In genomic region chr4:10112658-10113284, GRCh38 we compare ENCODE assay signal across 15 cellular contexts. TPM values are rescaled to one million over a fixed set of nuclear protein-coding genes. Genes with fewer than 3 reads are reported as not detected.
DNase-seq lines count a peak whose midpoint lies in the region; ATAC-seq and TF ChIP-seq lines count a peak whose summit lies in the region.
"Had no signal": no experiment of that assay in that cellular context is flagged by ENCODE, and none has a peak within 500 bp of the region (broad histone marks: within the 10 kb centered on the region; RNA-seq: fewer than 3 reads in every experiment).

No MANE protein-coding gene starts in this region.

- H2BK12ac ChIP-seq in neuronal stem cell (ENCODE audit: low read length): no peak overlapping the region

- H3K4ac ChIP-seq in neuronal stem cell (ENCODE audit: low read length): no peak overlapping the region

- no peaks in the 10 kb centered on the region for H3K9me3 ChIP-seq in DND-41 (ENCODE audit: insufficient read depth, low read length, severe bottlenecking)
- no peaks in the 10 kb centered on the region for H3K9me3 ChIP-seq in esophagus muscularis mucosa
- H3K9me3 ChIP-seq in psoas muscle: no peaks in the 10 kb centered on the region
- H3K9me3 ChIP-seq in neuronal stem cell (replicated peaks in 1 of 2; ENCODE audit: control insufficient read depth in 2 of 2, insufficient read depth in 1 of 2, low read depth in 1 of 2, low read length in 2 of 2): no peaks in the 10 kb centered on the region

- H3K79me1 ChIP-seq in neuronal stem cell (ENCODE audit: low read depth, low read length): peaks cover 8% of the 10 kb centered on the region

- no peak overlapping the region for H3K27ac ChIP-seq in DND-41 (ENCODE audit: low read length)
- peak overlapping the region; percentile 34 for H3K27ac ChIP-seq in RWPE1
- peak overlapping the region; percentile 93 to 98 (median 94) for H3K27ac ChIP-seq in esophagus muscularis mucosa (replicated peaks in 1 of 4)
- peak overlapping the region; percentile 97 for H3K27ac ChIP-seq in psoas muscle
- no peak overlapping the region for H3K27ac ChIP-seq in neuronal stem cell (replicated peaks; ENCODE audit: low read length)

- peaks cover 83% of the 10 kb centered on the region for H3K4me1 ChIP-seq in DND-41 (ENCODE audit: insufficient read depth, low read length)
- peaks cover 82 to 88% (median 87%) of the 10 kb centered on the region in 4 donors for H3K4me1 ChIP-seq in esophagus muscularis mucosa
- H3K4me1 ChIP-seq in psoas muscle: peaks cover 75% of the 10 kb centered on the region
- peaks cover 8 to 10% of the 10 kb centered on the region in 2 donors for H3K4me1 ChIP-seq in neuronal stem cell (ENCODE audit: control insufficient read depth in 2 of 2, insufficient read depth in 1 of 2, low read depth in 1 of 2, low read length in 2 of 2)

- H3K23ac ChIP-seq in neuronal stem cell (ENCODE audit: low read depth, low read length, poor library complexity): no peak overlapping the region

- H4K20me1 ChIP-seq in DND-41 (ENCODE audit: insufficient read depth, low read length): peaks cover 83% of the 10 kb centered on the region

- ATAC-seq in DND-41 (ENCODE audit: insufficient read depth, low read depth) (no peak), psoas muscle (no peak)

- H3K4me2 ChIP-seq in DND-41 (ENCODE audit: insufficient read depth, low read length) (peak overlapping the region; percentile 82; the same call in 1 of the 2 replicates), neuronal stem cell (ENCODE audit: insufficient read depth, low read length, poor library complexity, severe bottlenecking) (no peak overlapping the region)

- POLR2A ChIA-PET in RWPE1 (lab: Yijun Ruan, JAX; ENCODE audit: low non-redundant PET): no interaction called here

- intact Hi-C loops in esophagus muscularis mucosa (cut with DNase I): no loop called here
- intact Hi-C loops in psoas muscle (cut with DNase I): no loop called here

- no peak overlapping the region for H2BK15ac ChIP-seq in neuronal stem cell (ENCODE audit: low read length)

- DNase-seq in DND-41: no peak
- DNase-seq in RWPE1 (ENCODE audit: low spot score): no peak
- no peak for DNase-seq in esophagus muscularis mucosa (ENCODE audit: extremely low spot score)
- DNase-seq in psoas muscle: no peak
- no peak for DNase-seq in GF-D8 (lab: John Stamatoyannopoulos, UW)
- DNase-seq in stimulated activated naive CD4-positive, alpha-beta T cell treated with Interleukin-2 at 50 U/mL for 16 hours (lab: John Stamatoyannopoulos, UW): no peak
- DNase-seq in neuronal stem cell (ENCODE audit: low spot score): no peak
- DNase-seq in DMS53 treated with DMSO at 0.1 percent for 48 hours (lab: John Stamatoyannopoulos, UW; ENCODE audit: unreplicated experiment): no peak
- DNase-seq: caudate nucleus, erythroblast, NCI-H187 treated with DMSO at 0.1 percent for 48 hours, NCI-H774, retina, SIG-M5 had no signal

- H3K36me3 ChIP-seq in DND-41 (ENCODE audit: insufficient read depth, low read length) (peaks cover 83% of the 10 kb centered on the region), esophagus muscularis mucosa (peaks cover 0 to 75% (median 64%) of the 10 kb centered on the region in 4 donors), psoas muscle (ENCODE audit: insufficient read depth in 1 of 2, low read depth in 1 of 2) (peaks cover 17 to 61% of the 10 kb centered on the region in 2 donors), neuronal stem cell (replicated peaks in 1 of 2; ENCODE audit: control insufficient read depth in 2 of 2, insufficient read depth in 2 of 2, low read length in 2 of 2) (peaks cover 56 to 81% of the 10 kb centered on the region in 2 donors)

- no peak overlapping the region for H2BK120ac ChIP-seq in neuronal stem cell (ENCODE audit: low read depth, low read length)

- TF ChIP-seq CTCF in DND-41 (IDR thresholded peaks at IDR 0.05; ENCODE audit: borderline replicate concordance, extremely low read depth, low read length, poor library complexity, severe bottlenecking) (no peak), RWPE1 (conservative IDR thresholded peaks at IDR 0.05; ENCODE audit: low read depth) (no peak), esophagus muscularis mucosa (IDR thresholded peaks at IDR 0.05) (no peak), psoas muscle (IDR thresholded peaks at IDR 0.05) (no peak)

- WGBS in esophagus muscularis mucosa: 88% methylated on average over 16 of the region's 16 CpGs
- 92 to 93% (median 92%) methylated on average over 16 of the region's 16 CpGs for WGBS in psoas muscle, 3 donors
- WGBS in neuronal stem cell (ENCODE audit: extremely low coverage in 2 of 2, insufficient read length in 2 of 2, insufficient replicate concordance in 1 of 2), 2 donors: no CpG with 5 or more reads among the region's 16 CpGs

- no peak overlapping the region for H4K91ac ChIP-seq in neuronal stem cell (ENCODE audit: low read depth, low read length, poor library complexity)

- no peak overlapping the region for H2AK5ac ChIP-seq in neuronal stem cell (ENCODE audit: low read depth, low read length)

- TF ChIP-seq EP300 in esophagus muscularis mucosa (IDR thresholded peaks at IDR 0.05): no peak

- H3K14ac ChIP-seq in neuronal stem cell (ENCODE audit: low read length): no peak overlapping the region

- no peak overlapping the region for H2BK5ac ChIP-seq in neuronal stem cell (ENCODE audit: low read length)

- no peak overlapping the region for H2AFZ ChIP-seq in DND-41 (ENCODE audit: low read depth, low read length)
- H2AFZ ChIP-seq in neuronal stem cell (ENCODE audit: low read length): no peak overlapping the region

- H3K4me3 ChIP-seq in DND-41 (ENCODE audit: low read depth in 1 of 2, low read length in 2 of 2) (0 out of 4 replicates have a peak overlapping the region, but pooled peaks of 1 of the 2 experiments have one; percentile 12), esophagus muscularis mucosa (peak overlapping the region in 2 of 4 donors; percentile 2 to 27), psoas muscle (no peak overlapping the region), neuronal stem cell (ENCODE audit: low read length in 2 of 2) (no peak overlapping the region)
- H3K4me3 ChIP-seq: lung had no signal

- no peak overlapping the region for H4K8ac ChIP-seq in neuronal stem cell (ENCODE audit: low read depth, low read length)

- H3K27me3 ChIP-seq in DND-41 (ENCODE audit: insufficient read depth, low read length, poor library complexity) (no peaks in the 10 kb centered on the region), esophagus muscularis mucosa (no peaks in the 10 kb centered on the region), psoas muscle (ENCODE audit: insufficient read depth in 3 of 3, low read length in 2 of 3) (no peaks in the 10 kb centered on the region), neuronal stem cell (ENCODE audit: control insufficient read depth in 3 of 3, insufficient read depth in 3 of 3, low read depth in 1 of 3, low read length in 3 of 3) (no peaks in the 10 kb centered on the region)

- 0 out of 2 replicates have a peak overlapping the region, but pooled peaks have one; percentile 6 for H3K9ac ChIP-seq in DND-41 (ENCODE audit: low read depth, low read length)
- no peak overlapping the region for H3K9ac ChIP-seq in neuronal stem cell (ENCODE audit: low read depth, low read length, poor library complexity)

- CTCF ChIA-PET in RWPE1 (lab: Yijun Ruan, JAX): no interaction called here

- H3K79me2 ChIP-seq in DND-41 (ENCODE audit: insufficient read depth, low read length): peaks cover 89% of the 10 kb centered on the region

- H3K18ac ChIP-seq in neuronal stem cell (ENCODE audit: low read length): no peak overlapping the region

- TF ChIP-seq POLR2A in esophagus muscularis mucosa (IDR thresholded peaks at IDR 0.05; ENCODE audit: low read depth): no peak

RNA-seq across cellular contexts. Expression of gene WDR1, which starts 3.8 kb away (rescaled TPM):
- 100 to 1,000 TPM; 361 to 536 (median 485) TPM for total RNA-seq in esophagus muscularis mucosa
- total RNA-seq in psoas muscle: 100 to 1,000 TPM in 3 of 4 donors, 10 to 100 TPM in 1; 86.3 to 146 (median 118) TPM
- 100 to 1,000 TPM in 1 of 3 donors, 10 to 100 TPM in 2; 55.6 to 273 (median 79.1) TPM for polyA plus RNA-seq in psoas muscle
- 78.8 TPM for polyA plus RNA-seq in neuronal stem cell (2013, experiment 1 of 2)
- polyA plus RNA-seq in neuronal stem cell (2013, experiment 2 of 2): 78.7 TPM

Comparison
In these comparisons a context has a peak if more than half of its experiments do, and no peak if none do; other contexts are left out.
1. H3K27ac ChIP-seq: peak in RWPE1 (single experiment), esophagus muscularis mucosa (4 of 4) and psoas muscle (single experiment); none in DND-41 (single experiment) and neuronal stem cell (single experiment).